Comparison of ENCODE assay signal across 8 cellular contexts in genomic region chr9:136858844-136859757, GRCh38. TPM values are rescaled to one million over a fixed set of nuclear protein-coding genes. Genes with fewer than 3 reads are reported as not detected.
DNase-seq lines count a peak whose midpoint lies in the region; ATAC-seq and TF ChIP-seq lines count a peak whose summit lies in the region.

No MANE protein-coding gene starts in this region.

- no peak for ATAC-seq in HG03521 (IDR thresholded peaks at IDR 0.05; ENCODE audit: unreplicated experiment)
- no peak for ATAC-seq in GM19324 (IDR thresholded peaks at IDR 0.05; ENCODE audit: low FRiP score, unreplicated experiment)

- DNase-seq in AG20443 (ENCODE audit: low spot score), result peak; percentile 51
- peak; percentile 32 for DNase-seq in NCI-H2196 treated with DMSO at 0.1 percent for 48 hours (lab: John Stamatoyannopoulos, UW; ENCODE audit: unreplicated experiment)
- peak; percentile 39 for DNase-seq in endodermal cell
- DNase-seq in CD1c-positive myeloid dendritic cell (ENCODE audit: extremely low spot score), result no peak
- no peak for DNase-seq in T-helper 2 cell treated with Interferon-gamma antibody and Interleukin-4, amounts not matched to agents 5 μg/mL and 100 μg/mL, for 36 hours (ENCODE audit: low spot score)

- peaks cover 21% of the 10 kb centered on the region for H3K36me3 Mint-ChIP-seq in endodermal cell (ENCODE audit: low read depth)
- H3K36me3 Mint-ChIP-seq in T-helper 2 cell treated with Interferon-gamma antibody and Interleukin-4, amounts not matched to agents 5 μg/mL and 100 μg/mL, for 36 hours (ENCODE audit: low read depth), result peaks cover 18% of the 10 kb centered on the region

- H3K27me3 ChIP-seq in endodermal cell (ENCODE audit: control insufficient read depth, insufficient read depth, low read length, poor library complexity, severe bottlenecking) (no peaks in the 10 kb centered on the region), mucosa of stomach (ENCODE audit: control insufficient read depth, insufficient read depth, low read length) (no peaks in the 10 kb centered on the region)

- no peak for TF ChIP-seq CTCF in endodermal cell (conservative IDR thresholded peaks at IDR 0.05)

- no peaks in the 10 kb centered on the region for H3K4me1 ChIP-seq in endodermal cell (ENCODE audit: control insufficient read depth, insufficient read depth, low read length)
- H3K4me1 ChIP-seq in mucosa of stomach (ENCODE audit: control insufficient read depth, insufficient read depth, low read length), result peaks cover 67% of the 10 kb centered on the region

- no peak overlapping the region for H3K27ac Mint-ChIP-seq in endodermal cell
- H3K27ac Mint-ChIP-seq in T-helper 2 cell treated with Interferon-gamma antibody and Interleukin-4, amounts not matched to agents 5 μg/mL and 100 μg/mL, for 36 hours, result no peak overlapping the region

- H3K9me3 ChIP-seq in endodermal cell (ENCODE audit: control insufficient read depth, low read length), result no peaks in the 10 kb centered on the region
- no peaks in the 10 kb centered on the region for H3K9me3 ChIP-seq in mucosa of stomach (ENCODE audit: control insufficient read depth, low read length)

- H3K27ac ChIP-seq in endodermal cell (ENCODE audit: low read depth, low read length), result no peak overlapping the region

- no peaks in the 10 kb centered on the region for H3K4me1 Mint-ChIP-seq in endodermal cell
- peaks cover 5% of the 10 kb centered on the region for H3K4me1 Mint-ChIP-seq in T-helper 2 cell treated with Interferon-gamma antibody and Interleukin-4, amounts not matched to agents 5 μg/mL and 100 μg/mL, for 36 hours (ENCODE audit: low read depth)

- H3K9me3 Mint-ChIP-seq in endodermal cell, result no peaks in the 10 kb centered on the region
- no peaks in the 10 kb centered on the region for H3K9me3 Mint-ChIP-seq in T-helper 2 cell treated with Interferon-gamma antibody and Interleukin-4, amounts not matched to agents 5 μg/mL and 100 μg/mL, for 36 hours

- no peak overlapping the region for H3K4me3 Mint-ChIP-seq in endodermal cell
- H3K4me3 Mint-ChIP-seq in T-helper 2 cell treated with Interferon-gamma antibody and Interleukin-4, amounts not matched to agents 5 μg/mL and 100 μg/mL, for 36 hours, result no peak overlapping the region

- no peak overlapping the region for H3K9ac ChIP-seq in endodermal cell (ENCODE audit: extremely low read depth, low read length, poor library complexity, severe bottlenecking)
- H3K9ac ChIP-seq in mucosa of stomach (ENCODE audit: low read length), result peak overlapping the region; percentile 62

- H3K36me3 ChIP-seq in endodermal cell (ENCODE audit: control insufficient read depth, insufficient read depth, low read length), result peaks cover 30% of the 10 kb centered on the region
- peaks cover 11% of the 10 kb centered on the region for H3K36me3 ChIP-seq in mucosa of stomach (ENCODE audit: control insufficient read depth, insufficient read depth, low read length)

- H3K27me3 Mint-ChIP-seq in endodermal cell (ENCODE audit: insufficient read depth), result no peaks in the 10 kb centered on the region
- H3K27me3 Mint-ChIP-seq in T-helper 2 cell treated with Interferon-gamma antibody and Interleukin-4, amounts not matched to agents 5 μg/mL and 100 μg/mL, for 36 hours (ENCODE audit: low read depth), result no peaks in the 10 kb centered on the region

- WGBS in endodermal cell (ENCODE audit: insufficient coverage in 1 of 2, insufficient read length in 1 of 2), 2 experiments, result 87 to 92% methylated on average over 10 to 20 of the region's 20 CpGs

- no peak overlapping the region for H3K4me3 ChIP-seq in endodermal cell (ENCODE audit: low read length)
- no peak overlapping the region for H3K4me3 ChIP-seq in mucosa of stomach (ENCODE audit: low read length)

RNA-seq across cellular contexts. Expression of gene MAMDC4, which starts 7.0 kb away (rescaled TPM):
- 10 to 100 TPM in 1 of 2 donors, 1 to 10 TPM in 1; 6.8 to 15.4 TPM for total RNA-seq in endodermal cell
- polyA plus RNA-seq in endodermal cell (2013, experiment 1 of 2), result 11.5 TPM
- 9.9 TPM for polyA plus RNA-seq in endodermal cell (2013, experiment 2 of 2)

RNA-seq across cellular contexts. Expression of gene EDF1, which starts 7.0 kb away (rescaled TPM):
- total RNA-seq in endodermal cell, result 100 to 1,000 TPM; 326 to 339 TPM
- 226 TPM for polyA plus RNA-seq in endodermal cell (2013, experiment 1 of 2)
- polyA plus RNA-seq in endodermal cell (2013, experiment 2 of 2), result 225 TPM

RNA-seq across cellular contexts. Expression of gene PHPT1, which starts 9.9 kb away (rescaled TPM):
- total RNA-seq in endodermal cell, result 100 to 1,000 TPM; 107 to 122 TPM
- polyA plus RNA-seq in endodermal cell (2013, experiment 1 of 2), result 171 TPM
- 174 TPM for polyA plus RNA-seq in endodermal cell (2013, experiment 2 of 2)

RNA-seq across cellular contexts. Expression of gene AJM1, which starts 16.8 kb away (rescaled TPM):
- 1 to 10 TPM; 1.4 to 3.5 TPM for total RNA-seq in endodermal cell
- 1.9 TPM for polyA plus RNA-seq in endodermal cell (2013, experiment 1 of 2)
- polyA plus RNA-seq in endodermal cell (2013, experiment 2 of 2), result 1.7 TPM

RNA-seq across cellular contexts. Expression of gene TRAF2, which starts 27.2 kb away (rescaled TPM):
- total RNA-seq in endodermal cell, result 10 to 100 TPM; 45.9 to 55.1 TPM
- 20.1 TPM for polyA plus RNA-seq in endodermal cell (2013, experiment 1 of 2)
- 20.4 TPM for polyA plus RNA-seq in endodermal cell (2013, experiment 2 of 2)

Comparison
In these comparisons a context has a peak if more than half of its experiments do, and no peak if none do; other contexts are left out.
1. DNase-seq: peak in AG20443 (single experiment), NCI-H2196 treated with DMSO at 0.1 percent for 48 hours (single experiment) and endodermal cell (single experiment); none in CD1c-positive myeloid dendritic cell (single experiment) and T-helper 2 cell treated with Interferon-gamma antibody and Interleukin-4, amounts not matched to agents 5 μg/mL and 100 μg/mL, for 36 hours (single experiment).